29 cellular contexts compared by ENCODE assay signal in genomic region chr7:101405474-101406067, GRCh38. TPM values are rescaled to one million over a fixed set of nuclear protein-coding genes. Genes with fewer than 3 reads are reported as not detected.
"Had no signal": no experiment of that assay in that cellular context is flagged by ENCODE, and none has a peak within 500 bp of the region (broad histone marks: within the 10 kb centered on the region; RNA-seq: fewer than 3 reads in every experiment).

No MANE protein-coding gene starts in this region.

- H3K9me3 ChIP-seq: MG63 had no signal

- DNase-seq: activated B cell treated with CpG ODN at 0.5 μM for 24 hours; activated CD4-positive, alpha-beta memory T cell treated with anti-CD3 and anti-CD28 coated beads for 36 hours; activated CD4-positive, alpha-beta T cell treated with anti-CD3 and anti-CD28 coated beads, Interleukin-2, amount 10 ng/mL, durations not matched to agents 7 days and 5 days; activated CD8-positive, alpha-beta memory T cell treated with anti-CD3 and anti-CD28 coated beads for 24 hours; activated gamma-delta T cell; activated naive CD4-positive, alpha-beta T cell treated with anti-CD3 and anti-CD28 coated beads for 36 hours; activated T-cell treated with anti-CD3 and anti-CD28 coated beads, Interleukin-2, amount 50 U/mL, for 4 hours; amygdala; MG63; NCI-H1417; NCI-H1694; NCI-H2029; NCI-H345; NCI-H510A; NCI-H526 treated with DMSO at 0.1 percent for 48 hours; NCI-H82; NK-92 treated with Interleukin-12 subunit alpha and Interleukin-12 subunit beta, amount 100 ng/mL, for 24 hours; OCI-M1; Peyer's patch; Right ventricle myocardium superior; T-helper 17 cell; T-helper 9 cell had no signal

- ATAC-seq: activated T-cell treated with anti-CD3 and anti-CD28 coated beads, Interleukin-2, amount 50 U/mL, for 4 hours; SK-N-SH treated with all-trans-retinoic acid at 6 μM for 48 hours; T-helper 17 cell had no signal

- H3K27ac ChIP-seq: Peyer's patch, RWPE1, SJCRH30 had no signal

- H3K36me3 ChIP-seq: MG63, Peyer's patch, SJCRH30 had no signal

- H3K27ac Mint-ChIP-seq: activated B cell treated with CpG ODN at 0.5 μM for 24 hours; activated CD4-positive, alpha-beta memory T cell treated with anti-CD3 and anti-CD28 coated beads for 36 hours; activated CD4-positive, alpha-beta T cell treated with anti-CD3 and anti-CD28 coated beads, Interleukin-2, amount 10 ng/mL, durations not matched to agents 7 days and 5 days; activated naive CD4-positive, alpha-beta T cell treated with anti-CD3 and anti-CD28 coated beads for 36 hours; activated naive CD8-positive, alpha-beta T cell; T-helper 17 cell had no signal

- H3K4me1 ChIP-seq: Peyer's patch had no signal

- H3K4me3 Mint-ChIP-seq: activated B cell treated with CpG ODN at 0.5 μM for 24 hours; activated CD4-positive, alpha-beta memory T cell treated with anti-CD3 and anti-CD28 coated beads for 36 hours; activated CD4-positive, alpha-beta T cell treated with anti-CD3 and anti-CD28 coated beads, Interleukin-2, amount 10 ng/mL, durations not matched to agents 7 days and 5 days; activated naive CD4-positive, alpha-beta T cell treated with anti-CD3 and anti-CD28 coated beads for 36 hours; activated naive CD8-positive, alpha-beta T cell; activated T-cell treated with anti-CD3 and anti-CD28 coated beads, Interleukin-2, amount 50 U/mL, for 4 hours; brain; central memory CD8-positive, alpha-beta T cell; T-helper 17 cell had no signal

- H3K4me1 Mint-ChIP-seq: activated CD4-positive, alpha-beta T cell treated with anti-CD3 and anti-CD28 coated beads, Interleukin-2, amount 10 ng/mL, durations not matched to agents 7 days and 5 days; central memory CD8-positive, alpha-beta T cell had no signal

- H3K36me3 Mint-ChIP-seq: activated CD4-positive, alpha-beta memory T cell treated with anti-CD3 and anti-CD28 coated beads for 36 hours had no signal

- H3K27me3 ChIP-seq: MG63, Peyer's patch, SJCRH30 had no signal

- FAIRE-seq: astrocyte had no signal

- H3K4me3 ChIP-seq: MG63, Peyer's patch, SJCRH30 had no signal

RNA-seq across cellular contexts. Expression of gene COL26A1, which starts 42.9 kb away (rescaled TPM):
- total RNA-seq: activated B cell treated with CpG ODN at 0.5 μM for 24 hours; activated CD4-positive, alpha-beta memory T cell treated with anti-CD3 and anti-CD28 coated beads for 36 hours; activated CD4-positive, alpha-beta T cell treated with anti-CD3 and anti-CD28 coated beads, Interleukin-2, amount 10 ng/mL, durations not matched to agents 7 days and 5 days; activated naive CD4-positive, alpha-beta T cell treated with anti-CD3 and anti-CD28 coated beads for 36 hours; Peyer's patch; Right ventricle myocardium superior; T-helper 17 cell had no signal
